ENCODE assay signal across 14 cellular contexts in genomic region chr7:116438274-116438673, GRCh38.
DNase-seq lines count a peak whose midpoint lies in the region; ATAC-seq and TF ChIP-seq lines count a peak whose summit lies in the region.
"Had no signal": no experiment of that assay in that cellular context is flagged by ENCODE, and none has a peak within 500 bp of the region (broad histone marks: within the 10 kb centered on the region; RNA-seq: fewer than 3 reads in every experiment).

No MANE protein-coding gene starts in this region.

- TF ChIP-seq EP300 in gastroesophageal sphincter (IDR thresholded peaks at IDR 0.05) = no peak

- BruUV-seq in Panc1 (replicated peaks; lab: Mats Ljungman, UMichigan) = no TSS peak

- intact Hi-C loops in Panc1 (cut with micrococcal nuclease; ENCODE audit: unreplicated experiment) (loop anchor here (10.0 kb wide), 1 partner anchor 183 kb away; no protein-coding TSS in a partner anchor), lower lobe of right lung (cut with DNase I) (no loop called here)

- DNase-seq in H4 (ENCODE audit: low spot score) = peak; percentile 29
- DNase-seq in Panc1 (ENCODE audit: low read depth, low spot score) = no peak
- DNase-seq in endodermal cell = no peak
- peak; percentile 30 for DNase-seq in osteoblast (ENCODE audit: insufficient read length, low spot score, missing footprints)
- DNase-seq in lower lobe of right lung = no peak
- DNase-seq: activated CD8-positive, alpha-beta memory T cell treated with anti-CD3 and anti-CD28 coated beads, Interleukin-2, amount 10 ng/mL, durations not matched to agents 7 days and 5 days; amygdala; NCI-H1930; occipital lobe; stimulated activated naive CD8-positive, alpha-beta T cell treated with anti-CD3 and anti-CD28 coated beads, Interleukin-15, Interleukin-2, amounts not matched to agents 100 U/mL and 50 U/mL, for 24 hours had no signal

- H3K4me3 ChIP-seq in Panc1 (ENCODE audit: low read depth in 2 of 2, low read length in 2 of 2) (no peak overlapping the region), endodermal cell (ENCODE audit: low read length) (no peak overlapping the region), osteoblast (ENCODE audit: insufficient read depth, low read length) (no peak overlapping the region), lower lobe of right lung (no peak overlapping the region), gastroesophageal sphincter (no peak overlapping the region)

- H3K4me1 ChIP-seq in Panc1 (ENCODE audit: control insufficient read depth, insufficient read depth, low read length) (peaks cover 1% of the 10 kb centered on the region), endodermal cell (ENCODE audit: control insufficient read depth, insufficient read depth, low read length) (no peaks in the 10 kb centered on the region), osteoblast (ENCODE audit: insufficient read depth, low read length) (peaks cover 46% of the 10 kb centered on the region), lower lobe of right lung (peaks cover 5% of the 10 kb centered on the region), gastroesophageal sphincter (peaks cover 0 to 23% (median 6%) of the 10 kb centered on the region in 3 donors)

- peak overlapping the region; percentile 1 for H2AFZ ChIP-seq in osteoblast (ENCODE audit: low read length)

- ATAC-seq in Panc1 = no peak
- ATAC-seq in lower lobe of right lung = no peak
- ATAC-seq in gastroesophageal sphincter = no peak
- ATAC-seq in GM21381 (IDR thresholded peaks at IDR 0.05; ENCODE audit: unreplicated experiment) = no peak
- no peak for ATAC-seq in GM18909 (IDR thresholded peaks at IDR 0.05; ENCODE audit: poor library complexity, unreplicated experiment)
- ATAC-seq: activated CD8-positive, alpha-beta memory T cell treated with anti-CD3 and anti-CD28 coated beads, Interleukin-2, amount 10 ng/mL, durations not matched to agents 7 days and 5 days; stimulated activated naive CD8-positive, alpha-beta T cell treated with anti-CD3 and anti-CD28 coated beads, Interleukin-15, Interleukin-2, amounts not matched to agents 100 U/mL and 50 U/mL, for 24 hours had no signal

- no peak overlapping the region for H3K4me3 Mint-ChIP-seq in endodermal cell
- H3K4me3 Mint-ChIP-seq: activated CD8-positive, alpha-beta memory T cell treated with anti-CD3 and anti-CD28 coated beads, Interleukin-2, amount 10 ng/mL, durations not matched to agents 7 days and 5 days; T-helper 2 cell treated with Interferon-gamma antibody and Interleukin-4, amounts not matched to agents 5 μg/mL and 100 μg/mL, for 36 hours had no signal

- no peak overlapping the region for H3K27ac Mint-ChIP-seq in endodermal cell
- H3K27ac Mint-ChIP-seq: activated CD8-positive, alpha-beta memory T cell treated with anti-CD3 and anti-CD28 coated beads, Interleukin-2, amount 10 ng/mL, durations not matched to agents 7 days and 5 days; T-helper 2 cell treated with Interferon-gamma antibody and Interleukin-4, amounts not matched to agents 5 μg/mL and 100 μg/mL, for 36 hours had no signal

- no peaks in the 10 kb centered on the region for H3K79me2 ChIP-seq in osteoblast (ENCODE audit: insufficient read depth, low read length)

- CTCF ChIA-PET in Panc1 (lab: Charles Lee) = no interaction called here

- H3K9ac ChIP-seq in endodermal cell (ENCODE audit: extremely low read depth, low read length, poor library complexity, severe bottlenecking) = no peak overlapping the region

- H3K27me3 Mint-ChIP-seq in endodermal cell (ENCODE audit: insufficient read depth) = no peaks in the 10 kb centered on the region

- no peaks in the 10 kb centered on the region for H3K36me3 ChIP-seq in Panc1 (ENCODE audit: control insufficient read depth, insufficient read depth, low read length)
- H3K36me3 ChIP-seq in endodermal cell (ENCODE audit: control insufficient read depth, insufficient read depth, low read length) = no peaks in the 10 kb centered on the region
- no peaks in the 10 kb centered on the region for H3K36me3 ChIP-seq in osteoblast (ENCODE audit: insufficient read depth, low read length)
- no peaks in the 10 kb centered on the region for H3K36me3 ChIP-seq in lower lobe of right lung
- H3K36me3 ChIP-seq in gastroesophageal sphincter = no peaks in the 10 kb centered on the region

- no peak overlapping the region for H3K4me2 ChIP-seq in osteoblast (ENCODE audit: insufficient read depth, low read length)

- TF ChIP-seq POLR2A in gastroesophageal sphincter (IDR thresholded peaks at IDR 0.05) = no peak

- no peaks in the 10 kb centered on the region for H3K9me3 Mint-ChIP-seq in endodermal cell
- H3K9me3 Mint-ChIP-seq: T-helper 2 cell treated with Interferon-gamma antibody and Interleukin-4, amounts not matched to agents 5 μg/mL and 100 μg/mL, for 36 hours had no signal

- H3K36me3 Mint-ChIP-seq in endodermal cell (ENCODE audit: low read depth) = no peaks in the 10 kb centered on the region
- H3K36me3 Mint-ChIP-seq: activated CD8-positive, alpha-beta memory T cell treated with anti-CD3 and anti-CD28 coated beads, Interleukin-2, amount 10 ng/mL, durations not matched to agents 7 days and 5 days had no signal

- H3K27me3 ChIP-seq in Panc1 (ENCODE audit: control insufficient read depth, insufficient read depth, low read length) (no peaks in the 10 kb centered on the region), endodermal cell (ENCODE audit: control insufficient read depth, insufficient read depth, low read length, poor library complexity, severe bottlenecking) (no peaks in the 10 kb centered on the region), osteoblast (ENCODE audit: insufficient read depth, low read length) (no peaks in the 10 kb centered on the region), lower lobe of right lung (ENCODE audit: low read depth) (no peaks in the 10 kb centered on the region), gastroesophageal sphincter (no peaks in the 10 kb centered on the region)

- H3K9me3 ChIP-seq in Panc1 (ENCODE audit: control insufficient read depth, insufficient read depth, low read depth, low read length) (peaks cover 3% of the 10 kb centered on the region; the same call in 1 of the 2 replicates), endodermal cell (ENCODE audit: control insufficient read depth, low read length) (no peaks in the 10 kb centered on the region), osteoblast (ENCODE audit: low read depth, low read length) (no peaks in the 10 kb centered on the region), lower lobe of right lung (no peaks in the 10 kb centered on the region), gastroesophageal sphincter (no peaks in the 10 kb centered on the region)

- TF ChIP-seq CTCF in Panc1 (IDR thresholded peaks at IDR 0.05) (peak; percentile 35; the same call in 1 of the 2 replicates), endodermal cell (conservative IDR thresholded peaks at IDR 0.05) (peak; percentile 35), osteoblast (IDR thresholded peaks at IDR 0.05; ENCODE audit: extremely low read depth, low read depth, low read length) (peak; percentile 36), lower lobe of right lung (IDR thresholded peaks at IDR 0.05) (no peak), gastroesophageal sphincter (IDR thresholded peaks at IDR 0.05) (peak in 1 of 4 experiments; percentile 17)

- H3K27ac ChIP-seq in Panc1 (ENCODE audit: low read length) (peak overlapping the region; percentile 96), endodermal cell (ENCODE audit: low read depth, low read length) (no peak overlapping the region), osteoblast (ENCODE audit: low read depth, low read length) (no peak overlapping the region), lower lobe of right lung (no peak overlapping the region), gastroesophageal sphincter (peak overlapping the region in 1 of 4 donors; percentile 3)

- 96 to 100% methylated on average over 1 to 2 of the region's 2 CpGs for WGBS in endodermal cell (ENCODE audit: insufficient coverage in 1 of 2, insufficient read length in 1 of 2), 2 experiments
- 60 to 75% methylated on average over 1 to 2 of the region's 2 CpGs for WGBS in gastroesophageal sphincter (ENCODE audit: low coverage in 1 of 2), 2 donors

- POLR2A ChIA-PET in Panc1 (lab: Charles Lee) = interaction anchor here (0.6 kb wide), 1 partner anchor 25 kb away, joined by 3 read pairs; no protein-coding TSS in a partner anchor

- peaks cover 2% of the 10 kb centered on the region for H3K4me1 Mint-ChIP-seq in endodermal cell
- H3K4me1 Mint-ChIP-seq: activated CD8-positive, alpha-beta memory T cell treated with anti-CD3 and anti-CD28 coated beads, Interleukin-2, amount 10 ng/mL, durations not matched to agents 7 days and 5 days had no signal

- no peaks in the 10 kb centered on the region for H4K20me1 ChIP-seq in osteoblast (ENCODE audit: insufficient read depth, low read length)

- in situ Hi-C loops in Panc1 (cut with HindIII; ENCODE audit: low pct_unique_long_range_greater_than_20kb, low sequenced_read_pairs) = no loop called here

Comparison
In these comparisons a context has a peak if more than half of its experiments do, and no peak if none do; other contexts are left out.
1. DNase-seq: peak in H4 (single experiment) and osteoblast (single experiment); none in Panc1 (single experiment), endodermal cell (single experiment) and lower lobe of right lung (single experiment).